ENCODE assay signal across 10 cellular contexts in genomic region chr3:148998715-148999413, GRCh38. TPM values are rescaled to one million over a fixed set of nuclear protein-coding genes. Genes with fewer than 3 reads are reported as not detected.
DNase-seq lines count a peak whose midpoint lies in the region; ATAC-seq lines count a peak whose summit lies in the region.
"Had no signal": no experiment of that assay in that cellular context is flagged by ENCODE, and none has a peak within 500 bp of the region (broad histone marks: within the 10 kb centered on the region; RNA-seq: fewer than 3 reads in every experiment).

No MANE protein-coding gene starts in this region.

- DNase-seq in MV-4-11 (lab: John Stamatoyannopoulos, UW) (peak; percentile 29), MG63 (no peak), SHP77 (lab: John Stamatoyannopoulos, UW) (no peak), DMS 273 treated with DMSO at 0.1 percent for 48 hours (lab: John Stamatoyannopoulos, UW) (no peak)
- DNase-seq: Calu3 had no signal

- H3K27me3 ChIP-seq in ACC112 (ENCODE audit: insufficient read depth, low read length), result no peaks in the 10 kb centered on the region
- no peaks in the 10 kb centered on the region for H3K27me3 ChIP-seq in endocrine pancreas (ENCODE audit: control insufficient read depth, insufficient read depth, low read length)
- H3K27me3 ChIP-seq in MG63, result no peaks in the 10 kb centered on the region

- H3K79me2 ChIP-seq in ACC112 (ENCODE audit: control insufficient read depth, insufficient read depth, low read length, unreplicated experiment), result no peaks in the 10 kb centered on the region

- peak overlapping the region; percentile 64 for H2AFZ ChIP-seq in ACC112 (ENCODE audit: low read length, unreplicated experiment)

- peak overlapping the region; percentile 15; the same call in 1 of the 2 replicates for H3K27ac ChIP-seq in ACC112 (ENCODE audit: low read depth, low read length)

- H3K4me1 ChIP-seq in ACC112 (ENCODE audit: control insufficient read depth, insufficient read depth, low read length, unreplicated experiment) (peaks cover 20% of the 10 kb centered on the region), endocrine pancreas (ENCODE audit: control insufficient read depth, insufficient read depth, low read length) (peaks cover 7% of the 10 kb centered on the region)

- no peak overlapping the region for H3K9ac ChIP-seq in endocrine pancreas (ENCODE audit: control insufficient read depth, insufficient read depth, low read length)

- H3K36me3 ChIP-seq in ACC112 (ENCODE audit: insufficient read depth, low read length), result peaks cover 9% of the 10 kb centered on the region; the same call in 1 of the 2 replicates
- H3K36me3 ChIP-seq in endocrine pancreas (ENCODE audit: control insufficient read depth, insufficient read depth, low read length), result peaks cover 3% of the 10 kb centered on the region
- peaks cover 47% of the 10 kb centered on the region for H3K36me3 ChIP-seq in MG63

- H3K9me3 ChIP-seq in endocrine pancreas (ENCODE audit: control insufficient read depth, low read length) (no peaks in the 10 kb centered on the region), MG63 (no peaks in the 10 kb centered on the region)

- H3K4me3 ChIP-seq in ACC112 (ENCODE audit: low read depth, low read length) (peak overlapping the region; percentile 20), endocrine pancreas (ENCODE audit: control insufficient read depth, insufficient read depth, low read length) (peak overlapping the region; percentile 40), MG63 (no peak overlapping the region)

- peak; percentile 41 for ATAC-seq in GM18907 (IDR thresholded peaks at IDR 0.05; ENCODE audit: unreplicated experiment)
- no peak for ATAC-seq in HG03378 (IDR thresholded peaks at IDR 0.05; ENCODE audit: unreplicated experiment)
- ATAC-seq: HCT116 had no signal

RNA-seq across cellular contexts. Expression of gene GYG1, which starts 7.5 kb away (rescaled TPM):
- 76.3 and 96.1 TPM in 2 replicates for total RNA-seq in MG63 (2014; rRNA removed; shearing (Covaris generic); ENCODE audit: low replicate concordance)
